ENCODE assay signal across 10 cellular contexts in genomic region chr10:48759113-48759901, GRCh38.
DNase-seq lines count a peak whose midpoint lies in the region; ATAC-seq and TF ChIP-seq lines count a peak whose summit lies in the region.
"Had no signal": no experiment of that assay in that cellular context is flagged by ENCODE, and none has a peak within 500 bp of the region (broad histone marks: within the 10 kb centered on the region; RNA-seq: fewer than 3 reads in every experiment).

No MANE protein-coding gene starts in this region.

- ATAC-seq in GM18517 (IDR thresholded peaks at IDR 0.05; ENCODE audit: unreplicated experiment) = peak; percentile 84
- peak; percentile 91 for ATAC-seq in GM21381 (IDR thresholded peaks at IDR 0.05; ENCODE audit: unreplicated experiment)
- ATAC-seq in HG03095 (IDR thresholded peaks at IDR 0.05; ENCODE audit: unreplicated experiment) = peak; percentile 91
- ATAC-seq in activated B cell treated with CpG ODN at 0.5 μM for 24 hours (ENCODE audit: low read depth) = peak; percentile 87
- ATAC-seq in stimulated activated naive CD8-positive, alpha-beta T cell treated with anti-CD3 and anti-CD28 coated beads, Interleukin-15, amount 100 ng/mL, for 72 hours = no peak
- ATAC-seq: lower lobe of right lung had no signal

- DNase-seq in activated B cell treated with CpG ODN at 0.5 μM for 24 hours (no peak), trophoblast cell (no peak), cerebellum (ENCODE audit: low spot score) (no peak), NCI-H146 treated with DMSO at 0.1 percent for 48 hours (lab: John Stamatoyannopoulos, UW; ENCODE audit: unreplicated experiment) (no peak)
- no peak for DNase-seq in stimulated activated naive CD8-positive, alpha-beta T cell treated with anti-CD3 and anti-CD28 coated beads, Interleukin-15, amount 100 ng/mL, for 72 hours
- DNase-seq: lower lobe of right lung, NCI-H2081 treated with DMSO at 0.1 percent for 48 hours had no signal

- no CpG with 5 or more reads among the region's 4 CpGs for WGBS in trophoblast cell (ENCODE audit: extremely low coverage, insufficient coverage, insufficient read length)

- H3K4me3 Mint-ChIP-seq in activated B cell treated with CpG ODN at 0.5 μM for 24 hours = peak overlapping the region; percentile 11
- no peak overlapping the region for H3K4me3 Mint-ChIP-seq in stimulated activated naive CD8-positive, alpha-beta T cell treated with anti-CD3 and anti-CD28 coated beads, Interleukin-15, amount 100 ng/mL, for 72 hours

- H4K8ac ChIP-seq in trophoblast cell (ENCODE audit: low read depth, low read length) = no peak overlapping the region

- no peaks in the 10 kb centered on the region for H3K79me2 ChIP-seq in trophoblast cell (ENCODE audit: control insufficient read depth, insufficient read depth, low read length, poor library complexity)

- H3K9me3 ChIP-seq in trophoblast cell (ENCODE audit: insufficient read depth, low read depth, low read length) = no peaks in the 10 kb centered on the region
- H3K9me3 ChIP-seq: lower lobe of right lung had no signal

- peaks cover 95% of the 10 kb centered on the region for H3K36me3 Mint-ChIP-seq in activated B cell treated with CpG ODN at 0.5 μM for 24 hours (ENCODE audit: low read depth)

- peaks cover 58% of the 10 kb centered on the region for H3K4me1 Mint-ChIP-seq in activated B cell treated with CpG ODN at 0.5 μM for 24 hours
- H3K4me1 Mint-ChIP-seq in stimulated activated naive CD8-positive, alpha-beta T cell treated with anti-CD3 and anti-CD28 coated beads, Interleukin-15, amount 100 ng/mL, for 72 hours = no peaks in the 10 kb centered on the region

- no peak overlapping the region for H3K9ac ChIP-seq in trophoblast cell (ENCODE audit: low read length)

- no peaks in the 10 kb centered on the region for H3K9me3 Mint-ChIP-seq in activated B cell treated with CpG ODN at 0.5 μM for 24 hours
- H3K9me3 Mint-ChIP-seq in stimulated activated naive CD8-positive, alpha-beta T cell treated with anti-CD3 and anti-CD28 coated beads, Interleukin-15, amount 100 ng/mL, for 72 hours = peaks cover 0 to 7% of the 10 kb centered on the region in 2 donors

- no peak overlapping the region for H3K4me3 ChIP-seq in trophoblast cell (ENCODE audit: low read depth, low read length)
- H3K4me3 ChIP-seq: lower lobe of right lung had no signal

- H3K27me3 ChIP-seq in trophoblast cell (ENCODE audit: insufficient read depth, low read length) = no peaks in the 10 kb centered on the region

- no peak overlapping the region for H3K27ac ChIP-seq in trophoblast cell (ENCODE audit: low read depth, low read length)
- H3K27ac ChIP-seq: lower lobe of right lung had no signal

- H3K4ac ChIP-seq in trophoblast cell (ENCODE audit: low read depth, low read length) = no peak overlapping the region

- H3K23ac ChIP-seq in trophoblast cell (ENCODE audit: low read length) = no peak overlapping the region

- H3K27me3 Mint-ChIP-seq in activated B cell treated with CpG ODN at 0.5 μM for 24 hours = no peaks in the 10 kb centered on the region
- peaks cover 25% of the 10 kb centered on the region for H3K27me3 Mint-ChIP-seq in stimulated activated naive CD8-positive, alpha-beta T cell treated with anti-CD3 and anti-CD28 coated beads, Interleukin-15, amount 100 ng/mL, for 72 hours

- H3K4me2 ChIP-seq in trophoblast cell (ENCODE audit: low read length) = no peak overlapping the region

- no peak overlapping the region for H2BK120ac ChIP-seq in trophoblast cell (ENCODE audit: insufficient read depth, low read length, poor library complexity)

- CTCF ChIA-PET in activated B cell treated with CpG ODN at 0.5 μM for 24 hours (lab: Charles Lee) = interaction anchor here (1.5 to 2.0 kb wide), 2 partner anchors 101 to 103 kb away, joined by 5 to 10 read pairs; no protein-coding TSS in a partner anchor

- H3K14ac ChIP-seq in trophoblast cell (ENCODE audit: low read length) = no peak overlapping the region

- H3K27ac Mint-ChIP-seq in activated B cell treated with CpG ODN at 0.5 μM for 24 hours = peak overlapping the region; percentile 71
- H3K27ac Mint-ChIP-seq in stimulated activated naive CD8-positive, alpha-beta T cell treated with anti-CD3 and anti-CD28 coated beads, Interleukin-15, amount 100 ng/mL, for 72 hours = no peak overlapping the region

- H3K4me1 ChIP-seq in trophoblast cell (ENCODE audit: control insufficient read depth in 1 of 2, insufficient read depth in 2 of 2, low read length in 2 of 2) = no peaks in the 10 kb centered on the region

- intact Hi-C loops in activated B cell treated with CpG ODN at 0.5 μM for 24 hours (cut with micrococcal nuclease) = loop anchor here (5.0 kb wide), 1 partner anchor 43 kb away; no protein-coding TSS in a partner anchor

- no peaks in the 10 kb centered on the region for H3K79me1 ChIP-seq in trophoblast cell (ENCODE audit: low read length)

- no peak overlapping the region for H4K91ac ChIP-seq in trophoblast cell (ENCODE audit: low read depth, low read length)

- no peak overlapping the region for H2BK5ac ChIP-seq in trophoblast cell (ENCODE audit: low read depth, low read length, poor library complexity)

- no peak overlapping the region for H2AFZ ChIP-seq in trophoblast cell (ENCODE audit: insufficient read depth, low read length, poor library complexity)

- H3K18ac ChIP-seq in trophoblast cell (ENCODE audit: low read length) = no peak overlapping the region

- TF ChIP-seq CTCF in activated B cell treated with CpG ODN at 0.5 μM for 24 hours (IDR thresholded peaks at IDR 0.05) = no peak

- H2BK12ac ChIP-seq in trophoblast cell (ENCODE audit: low read length) = no peak overlapping the region

- H4K12ac ChIP-seq in trophoblast cell (ENCODE audit: low read depth, low read length) = no peak overlapping the region

- H3K36me3 ChIP-seq in trophoblast cell (ENCODE audit: control insufficient read depth in 1 of 2, insufficient read depth in 2 of 2, low read length in 2 of 2) = no peaks in the 10 kb centered on the region
- H3K36me3 ChIP-seq: lower lobe of right lung had no signal

- POLR2A ChIA-PET in activated B cell treated with CpG ODN at 0.5 μM for 24 hours (lab: Charles Lee) = interaction anchor here (1.0 kb wide), 1 partner anchor 91 kb away, joined by 3 read pairs; no protein-coding TSS in a partner anchor

- H2AK5ac ChIP-seq in trophoblast cell (ENCODE audit: low read length) = no peak overlapping the region
